22 cellular contexts compared by ENCODE assay signal in genomic region chr21:41227357-41228005, GRCh38. TPM values are rescaled to one million over a fixed set of nuclear protein-coding genes. Genes with fewer than 3 reads are reported as not detected.
DNase-seq lines count a peak whose midpoint lies in the region; ATAC-seq and TF ChIP-seq lines count a peak whose summit lies in the region.
"Had no signal": no experiment of that assay in that cellular context is flagged by ENCODE, and none has a peak within 500 bp of the region (broad histone marks: within the 10 kb centered on the region; RNA-seq: fewer than 3 reads in every experiment).

No MANE protein-coding gene starts in this region.

- H3K27ac Mint-ChIP-seq in activated naive CD8-positive, alpha-beta T cell treated with anti-CD3 and anti-CD28 coated beads, Interleukin-2, amount 10 ng/mL, durations not matched to agents 7 days and 5 days = peak overlapping the region; percentile 68
- no peak overlapping the region for H3K27ac Mint-ChIP-seq in activated naive CD8-positive, alpha-beta T cell treated with anti-CD3 and anti-CD28 coated beads for 36 hours
- H3K27ac Mint-ChIP-seq in activated CD8-positive, alpha-beta T cell treated with anti-CD3 and anti-CD28 coated beads for 36 hours = peak overlapping the region; percentile 33
- peak overlapping the region; percentile 67 for H3K27ac Mint-ChIP-seq in type B pancreatic cell
- H3K27ac Mint-ChIP-seq: dendritic cell treated with granulocyte-macrophage colony-stimulating factor and Interleukin-4, amounts not matched to agents 40 ng/mL and 50 ng/mL, for 4 days; neural progenitor cell; WTC11 had no signal

- no peaks in the 10 kb centered on the region for H3K4me1 ChIP-seq in Karpas-422 (ENCODE audit: low read length)
- H3K4me1 ChIP-seq: Caco-2, HAP-1, neural progenitor cell had no signal

- H2AFZ ChIP-seq in Karpas-422 (ENCODE audit: low read length) = no peak overlapping the region
- H2AFZ ChIP-seq: neural progenitor cell had no signal

- CTCF ChIA-PET in activated CD8-positive, alpha-beta T cell treated with anti-CD3 and anti-CD28 coated beads for 36 hours (lab: Charles Lee) = no interaction called here

- TF ChIP-seq CTCF in activated CD8-positive, alpha-beta T cell treated with anti-CD3 and anti-CD28 coated beads for 36 hours (IDR thresholded peaks at IDR 0.05) = no peak
- TF ChIP-seq CTCF in type B pancreatic cell (conservative IDR thresholded peaks at IDR 0.05) = no peak

- H4K20me1 ChIP-seq in Karpas-422 (ENCODE audit: insufficient read depth, low read depth, low read length) = no peaks in the 10 kb centered on the region
- H4K20me1 ChIP-seq: BLaER1 treated with 17β-estradiol and CSF1 and Interleukin-3, amounts not matched to agents 10 nM and 100 nM had no signal

- no peaks in the 10 kb centered on the region for H3K36me3 ChIP-seq in Karpas-422 (ENCODE audit: insufficient read depth, low read length)
- H3K36me3 ChIP-seq: BLaER1 treated with 17β-estradiol and CSF1 and Interleukin-3, amounts not matched to agents 10 nM and 100 nM; cardiac muscle cell; HAP-1; neural progenitor cell had no signal

- peaks cover 6% of the 10 kb centered on the region for H3K27me3 Mint-ChIP-seq in activated naive CD8-positive, alpha-beta T cell treated with anti-CD3 and anti-CD28 coated beads, Interleukin-2, amount 10 ng/mL, durations not matched to agents 7 days and 5 days
- H3K27me3 Mint-ChIP-seq in activated naive CD8-positive, alpha-beta T cell treated with anti-CD3 and anti-CD28 coated beads for 36 hours = peaks cover 14% of the 10 kb centered on the region
- peaks cover under 1% of the 10 kb centered on the region for H3K27me3 Mint-ChIP-seq in activated CD8-positive, alpha-beta T cell treated with anti-CD3 and anti-CD28 coated beads for 36 hours
- H3K27me3 Mint-ChIP-seq in type B pancreatic cell = no peaks in the 10 kb centered on the region
- H3K27me3 Mint-ChIP-seq: dendritic cell treated with granulocyte-macrophage colony-stimulating factor and Interleukin-4, amounts not matched to agents 40 ng/mL and 50 ng/mL, for 4 days had no signal

- no peaks in the 10 kb centered on the region for H3K9me3 ChIP-seq in Karpas-422 (ENCODE audit: low read length)
- H3K9me3 ChIP-seq: BLaER1 treated with 17β-estradiol and CSF1 and Interleukin-3, amounts not matched to agents 10 nM and 100 nM; Caco-2; HAP-1 had no signal

- H3K4me1 Mint-ChIP-seq in activated naive CD8-positive, alpha-beta T cell treated with anti-CD3 and anti-CD28 coated beads, Interleukin-2, amount 10 ng/mL, durations not matched to agents 7 days and 5 days = peaks cover 27% of the 10 kb centered on the region
- H3K4me1 Mint-ChIP-seq in activated naive CD8-positive, alpha-beta T cell treated with anti-CD3 and anti-CD28 coated beads for 36 hours = peaks cover 5% of the 10 kb centered on the region
- peaks cover 5% of the 10 kb centered on the region for H3K4me1 Mint-ChIP-seq in activated CD8-positive, alpha-beta T cell treated with anti-CD3 and anti-CD28 coated beads for 36 hours (ENCODE audit: low read depth)
- peaks cover 8% of the 10 kb centered on the region for H3K4me1 Mint-ChIP-seq in type B pancreatic cell (ENCODE audit: unreplicated experiment)

- no peak overlapping the region for H3K4me2 ChIP-seq in Karpas-422 (ENCODE audit: low read depth, low read length, poor library complexity, severe bottlenecking)
- H3K4me2 ChIP-seq: BLaER1 treated with 17β-estradiol and CSF1 and Interleukin-3, amounts not matched to agents 10 nM and 100 nM; neural progenitor cell had no signal

- peaks cover 8% of the 10 kb centered on the region for H3K9me3 Mint-ChIP-seq in activated naive CD8-positive, alpha-beta T cell treated with anti-CD3 and anti-CD28 coated beads, Interleukin-2, amount 10 ng/mL, durations not matched to agents 7 days and 5 days
- no peaks in the 10 kb centered on the region for H3K9me3 Mint-ChIP-seq in activated naive CD8-positive, alpha-beta T cell treated with anti-CD3 and anti-CD28 coated beads for 36 hours
- H3K9me3 Mint-ChIP-seq in activated CD8-positive, alpha-beta T cell treated with anti-CD3 and anti-CD28 coated beads for 36 hours = no peaks in the 10 kb centered on the region
- H3K9me3 Mint-ChIP-seq in type B pancreatic cell = peaks cover 4% of the 10 kb centered on the region
- H3K9me3 Mint-ChIP-seq: dendritic cell treated with granulocyte-macrophage colony-stimulating factor and Interleukin-4, amounts not matched to agents 40 ng/mL and 50 ng/mL, for 4 days; neural progenitor cell had no signal

- H3K4me3 Mint-ChIP-seq in activated naive CD8-positive, alpha-beta T cell treated with anti-CD3 and anti-CD28 coated beads, Interleukin-2, amount 10 ng/mL, durations not matched to agents 7 days and 5 days = peak overlapping the region; percentile 54
- H3K4me3 Mint-ChIP-seq in activated naive CD8-positive, alpha-beta T cell treated with anti-CD3 and anti-CD28 coated beads for 36 hours = no peak overlapping the region
- H3K4me3 Mint-ChIP-seq in activated CD8-positive, alpha-beta T cell treated with anti-CD3 and anti-CD28 coated beads for 36 hours = no peak overlapping the region
- no peak overlapping the region for H3K4me3 Mint-ChIP-seq in type B pancreatic cell
- H3K4me3 Mint-ChIP-seq: dendritic cell treated with granulocyte-macrophage colony-stimulating factor and Interleukin-4, amounts not matched to agents 40 ng/mL and 50 ng/mL, for 4 days; neural progenitor cell; WTC11 had no signal

- no peak overlapping the region for H3K4me3 ChIP-seq in Karpas-422 (ENCODE audit: low read length)
- H3K4me3 ChIP-seq: BLaER1 treated with 17β-estradiol and CSF1 and Interleukin-3, amounts not matched to agents 10 nM and 100 nM; cardiac muscle cell; HAP-1; neural progenitor cell had no signal

- no peaks in the 10 kb centered on the region for H3K9me2 ChIP-seq in Karpas-422 (replicated peaks; ENCODE audit: insufficient read depth, low read length)

- POLR2A ChIA-PET in activated naive CD8-positive, alpha-beta T cell treated with anti-CD3 and anti-CD28 coated beads, Interleukin-2, amount 10 ng/mL, durations not matched to agents 7 days and 5 days (lab: Charles Lee) = no interaction called here
- POLR2A ChIA-PET in activated CD8-positive, alpha-beta T cell treated with anti-CD3 and anti-CD28 coated beads for 36 hours (lab: Charles Lee) = no interaction called here

- peak; percentile 78 for ATAC-seq in activated naive CD8-positive, alpha-beta T cell treated with anti-CD3 and anti-CD28 coated beads, Interleukin-2, amount 10 ng/mL, durations not matched to agents 7 days and 5 days (ENCODE audit: low read depth)
- peak; percentile 56 for ATAC-seq in activated CD8-positive, alpha-beta T cell treated with anti-CD3 and anti-CD28 coated beads for 36 hours
- ATAC-seq: Right ventricle myocardium inferior, WTC11 had no signal

- H3K36me3 Mint-ChIP-seq in activated naive CD8-positive, alpha-beta T cell treated with anti-CD3 and anti-CD28 coated beads, Interleukin-2, amount 10 ng/mL, durations not matched to agents 7 days and 5 days = peaks cover 18% of the 10 kb centered on the region
- no peaks in the 10 kb centered on the region for H3K36me3 Mint-ChIP-seq in activated naive CD8-positive, alpha-beta T cell treated with anti-CD3 and anti-CD28 coated beads for 36 hours
- no peaks in the 10 kb centered on the region for H3K36me3 Mint-ChIP-seq in activated CD8-positive, alpha-beta T cell treated with anti-CD3 and anti-CD28 coated beads for 36 hours (ENCODE audit: low read depth)
- H3K36me3 Mint-ChIP-seq in type B pancreatic cell = peaks cover 30% of the 10 kb centered on the region
- H3K36me3 Mint-ChIP-seq: neural progenitor cell had no signal

- 0 out of 2 replicates have a peak, but pooled peaks cover 2% of the 10 kb centered on the region for H3K27me3 ChIP-seq in Karpas-422 (ENCODE audit: low read length)
- H3K27me3 ChIP-seq: BLaER1 treated with 17β-estradiol and CSF1 and Interleukin-3, amounts not matched to agents 10 nM and 100 nM; cardiac muscle cell; neural progenitor cell had no signal

- H3K79me2 ChIP-seq in Karpas-422 (ENCODE audit: low read length) = no peaks in the 10 kb centered on the region

- H3K9ac ChIP-seq in Karpas-422 (ENCODE audit: low read length) = no peak overlapping the region
- H3K9ac ChIP-seq: BLaER1 treated with 17β-estradiol and CSF1 and Interleukin-3, amounts not matched to agents 10 nM and 100 nM; neural progenitor cell had no signal

- intact Hi-C loops in activated CD8-positive, alpha-beta T cell treated with anti-CD3 and anti-CD28 coated beads for 36 hours (cut with micrococcal nuclease) = no loop called here

- DNase-seq in activated naive CD8-positive, alpha-beta T cell treated with anti-CD3 and anti-CD28 coated beads, Interleukin-2, amount 10 ng/mL, durations not matched to agents 7 days and 5 days = no peak
- no peak for DNase-seq in activated naive CD8-positive, alpha-beta T cell treated with anti-CD3 and anti-CD28 coated beads for 36 hours
- peak; percentile 20 for DNase-seq in activated CD8-positive, alpha-beta T cell treated with anti-CD3 and anti-CD28 coated beads for 36 hours
- peak; percentile 46 for DNase-seq in myocyte (ENCODE audit: low read depth)
- DNase-seq in type B pancreatic cell (ENCODE audit: extremely low spot score, unreplicated experiment) = no peak
- no peak for DNase-seq in NCI-H1436 treated with DMSO at 0.1 percent for 48 hours (lab: John Stamatoyannopoulos, UW)
- DNase-seq in Karpas-422 = no peak
- DNase-seq: activated gamma-delta T cell treated with Interleukin-2 at 50 U/mL for 16 hours, aorta, NCI-H1092, NCI-H187 treated with DMSO at 0.1 percent for 48 hours, substantia nigra, T-helper 9 cell had no signal

- no peak overlapping the region for H3K27ac ChIP-seq in Karpas-422 (ENCODE audit: low read length)
- H3K27ac ChIP-seq: BLaER1 treated with 17β-estradiol and CSF1 and Interleukin-3, amounts not matched to agents 10 nM and 100 nM; cardiac muscle cell; HL-60; neural progenitor cell had no signal

RNA-seq across cellular contexts. Expression of gene BACE2, which starts 59.5 kb away (rescaled TPM):
- 1 to 10 TPM; 5.1 to 5.2 TPM for total RNA-seq in activated naive CD8-positive, alpha-beta T cell treated with anti-CD3 and anti-CD28 coated beads, Interleukin-2, amount 10 ng/mL, durations not matched to agents 7 days and 5 days
- 1 to 10 TPM; 1.8 to 2.0 TPM for total RNA-seq in activated naive CD8-positive, alpha-beta T cell treated with anti-CD3 and anti-CD28 coated beads for 36 hours
- total RNA-seq in activated CD8-positive, alpha-beta T cell treated with anti-CD3 and anti-CD28 coated beads for 36 hours = 1 to 10 TPM; 1.1 to 2.0 TPM
- 21.3 and 23.2 TPM in 2 replicates for total RNA-seq in myocyte
- 201 TPM for polyA plus RNA-seq in myocyte (2012)
- 29.8 and 44.3 TPM in 2 replicates for total RNA-seq in type B pancreatic cell (ENCODE audit: low replicate concordance)
- total RNA-seq in Karpas-422 (2014; rRNA removed; shearing (Covaris generic); ENCODE audit: low replicate concordance) = not detected in 2 replicates

Comparison
In these comparisons a context has a peak if more than half of its experiments do, and no peak if none do; other contexts are left out.
1. DNase-seq: peak in activated CD8-positive, alpha-beta T cell treated with anti-CD3 and anti-CD28 coated beads for 36 hours (single experiment) and myocyte (single experiment); none in activated naive CD8-positive, alpha-beta T cell treated with anti-CD3 and anti-CD28 coated beads, Interleukin-2, amount 10 ng/mL, durations not matched to agents 7 days and 5 days (single experiment), activated naive CD8-positive, alpha-beta T cell treated with anti-CD3 and anti-CD28 coated beads for 36 hours (single experiment), type B pancreatic cell (single experiment), NCI-H1436 treated with DMSO at 0.1 percent for 48 hours (single experiment) and Karpas-422 (single experiment).